In the genomic region with DNA sequence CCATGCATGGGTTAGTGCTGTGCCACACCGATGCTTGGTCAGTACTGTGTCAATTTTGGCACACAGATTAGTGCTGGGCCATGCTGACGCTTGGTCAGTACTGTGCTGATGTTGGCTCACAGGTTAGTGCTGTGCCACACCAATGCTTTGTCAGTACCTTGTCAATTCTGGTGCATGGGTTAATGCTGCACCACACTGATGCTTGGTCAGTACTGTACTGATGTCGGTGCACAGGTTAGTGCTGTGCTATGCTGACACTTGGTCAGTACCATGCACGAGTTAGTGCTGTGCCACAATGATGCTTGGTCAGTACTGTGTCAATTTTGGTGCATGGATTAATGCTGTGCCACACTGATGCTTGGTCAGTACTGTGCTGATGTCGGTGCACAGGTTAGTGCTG, we compare ENCODE assay signal across 9 cellular contexts.
"Had no signal": no experiment of that assay in that cellular context is flagged by ENCODE, and none has a peak within 500 bp of the region (broad histone marks: within the 10 kb centered on the region; RNA-seq: fewer than 3 reads in every experiment).

No MANE protein-coding gene starts in this region.

- DNase-seq: H9, HCEC 1CT, HFFc6, Kasumi-1, KG1 had no signal

- H3K27ac ChIP-seq: HL-60 had no signal

- ATAC-seq: GM23338 had no signal

- H2AFZ ChIP-seq: GM23338 had no signal

- FAIRE-seq: H1, H54 had no signal

- H3K4me2 ChIP-seq: GM23338 had no signal

- H3K4me3 ChIP-seq: GM23338 had no signal
